In genomic region chr6:168188310-168188973, GRCh38 we compare ENCODE assay signal across 23 cellular contexts.
DNase-seq lines count a peak whose midpoint lies in the region; ATAC-seq and TF ChIP-seq lines count a peak whose summit lies in the region.
"Had no signal": no experiment of that assay in that cellular context is flagged by ENCODE, and none has a peak within 500 bp of the region (broad histone marks: within the 10 kb centered on the region; RNA-seq: fewer than 3 reads in every experiment).

No MANE protein-coding gene starts in this region.

- no peak for TF ChIP-seq EP300 in sigmoid colon (IDR thresholded peaks at IDR 0.05)

- H3K56ac ChIP-seq in H9 (ENCODE audit: insufficient read length, low read depth, low read length), result no peak overlapping the region

- H3K14ac ChIP-seq in H9 (ENCODE audit: insufficient read depth, low read length), result no peak overlapping the region

- peaks cover 6 to 9% of the 10 kb centered on the region in 2 experiments for H3K4me1 Mint-ChIP-seq in H9
- H3K4me1 Mint-ChIP-seq: CD4-positive, CD25-positive, alpha-beta regulatory T cell had no signal

- H3K27me3 Mint-ChIP-seq in H9 (ENCODE audit: low read depth), result peaks cover 13% of the 10 kb centered on the region
- H3K27me3 Mint-ChIP-seq: CD4-positive, CD25-positive, alpha-beta regulatory T cell had no signal

- H4K5ac ChIP-seq in H9 (ENCODE audit: insufficient read length, low read depth, low read length), result no peak overlapping the region

- TF ChIP-seq CTCF in H9 (conservative IDR thresholded peaks at IDR 0.05) (no peak), sigmoid colon (IDR thresholded peaks at IDR 0.05) (no peak), GM20000 (IDR thresholded peaks at IDR 0.05; ENCODE audit: extremely low read depth, missing control alignments) (no peak), GM13976 (IDR thresholded peaks at IDR 0.05; ENCODE audit: borderline replicate concordance, control extremely low read depth, extremely low read depth, insufficient read depth, missing control alignments) (no peak)

- H2BK5ac ChIP-seq in H9 (ENCODE audit: insufficient read length, low read length), result no peak overlapping the region

- no peak overlapping the region for H3K4me3 ChIP-seq in sigmoid colon
- H3K4me3 ChIP-seq: BLaER1, GM23248, HAP-1, SJSA1 had no signal

- no peaks in the 10 kb centered on the region for H3K23me2 ChIP-seq in H9 (ENCODE audit: insufficient read length, low read depth, low read length, poor library complexity, severe bottlenecking)

- no peak overlapping the region for H2BK20ac ChIP-seq in H9 (ENCODE audit: low read depth, low read length, poor library complexity, severe bottlenecking)

- no peak overlapping the region for H2BK15ac ChIP-seq in H9 (ENCODE audit: low read depth, low read length)

- no peak overlapping the region for H3K18ac ChIP-seq in H9 (ENCODE audit: insufficient read length, low read depth, low read length)

- H2AK5ac ChIP-seq in H9 (ENCODE audit: insufficient read length, low read length), result no peak overlapping the region

- H3K4me1 ChIP-seq in H9 (ENCODE audit: insufficient read depth, low read length), result no peaks in the 10 kb centered on the region
- H3K4me1 ChIP-seq in sigmoid colon, result peaks cover 0 to 10% (median 7%) of the 10 kb centered on the region in 4 donors
- H3K4me1 ChIP-seq: HAP-1, SJSA1 had no signal

- no peaks in the 10 kb centered on the region for H3K9me3 ChIP-seq in H9 (ENCODE audit: control insufficient read depth, low read depth, low read length)
- H3K9me3 ChIP-seq in sigmoid colon, result no peaks in the 10 kb centered on the region
- H3K9me3 ChIP-seq: HAP-1, SJSA1 had no signal

- H3K23ac ChIP-seq in H9 (ENCODE audit: insufficient read length, low read depth, low read length), result no peak overlapping the region

- no CpG with 5 or more reads among the region's 14 CpGs for WGBS in H9 (ENCODE audit: extremely low coverage, insufficient read length, low lambda C conversion rate)
- 73 to 81% methylated on average over 14 of the region's 14 CpGs for WGBS in sigmoid colon, 2 donors

- H3K27ac ChIP-seq in H9 (ENCODE audit: insufficient read length, low read depth, low read length) (no peak overlapping the region), sigmoid colon (no peak overlapping the region)
- H3K27ac ChIP-seq: GM23248, SJSA1 had no signal

- in situ Hi-C loops in GM13976 (cut with MboI; ENCODE audit: low sequenced_read_pairs, unreplicated experiment), result no loop called here

- no peaks in the 10 kb centered on the region for H4K20me1 ChIP-seq in H9 (ENCODE audit: control insufficient read depth, insufficient read depth, insufficient read length)

- no peak for ATAC-seq in GM21447 (IDR thresholded peaks at IDR 0.05; ENCODE audit: unreplicated experiment)

- H2BK120ac ChIP-seq in H9 (ENCODE audit: low read depth, low read length, poor library complexity, severe bottlenecking), result no peak overlapping the region

- no peak overlapping the region for H3K4ac ChIP-seq in H9 (ENCODE audit: low read depth, low read length)

- H3K4me2 ChIP-seq in H9 (ENCODE audit: insufficient read depth, insufficient read length, low read length), result no peak overlapping the region

- no peak overlapping the region for H4K91ac ChIP-seq in H9 (ENCODE audit: insufficient read length, low read depth, low read length)

- H3T11ph ChIP-seq in H9 (ENCODE audit: low read length), result no peak overlapping the region

- H3K9ac ChIP-seq in H9 (ENCODE audit: extremely low read depth, insufficient read length, low read length), result no peak overlapping the region
- H3K9ac ChIP-seq: BLaER1, GM23248 had no signal

- H4K8ac ChIP-seq in H9 (replicated peaks; ENCODE audit: insufficient read length, low read depth, low read length), result no peak overlapping the region

- H3K4me3 Mint-ChIP-seq in H9, result no peak overlapping the region
- H3K4me3 Mint-ChIP-seq: HFFc6 had no signal

- H2AFZ ChIP-seq in H9 (ENCODE audit: low read length), result no peak overlapping the region
- H2AFZ ChIP-seq: GM23248 had no signal

- peaks cover 13 to 20% of the 10 kb centered on the region in 2 experiments for H3K9me3 Mint-ChIP-seq in H9

- peak; percentile 4 for DNase-seq in activated CD8-positive, alpha-beta memory T cell treated with anti-CD3 and anti-CD28 coated beads, Interleukin-2, amount 50 U/mL, for 48 hours
- DNase-seq in activated CD8-positive, alpha-beta memory T cell treated with anti-CD3 and anti-CD28 coated beads for 24 hours, result no peak
- DNase-seq in H9 (peak; percentile 17), islet precursor cell (peak; percentile 38), sigmoid colon (peak; percentile 32), GM20000 (ENCODE audit: low spot score) (no peak), GM13976 (ENCODE audit: low spot score) (no peak)
- DNase-seq: CD4-positive, CD25-positive, alpha-beta regulatory T cell; GM23248; HFFc6; KBM-7; MV-4-11; NCI-H1105; NCI-H1436 treated with DMSO at 0.1 percent for 48 hours; NCI-H1930; NCI-H2107; NCI-H524; NCI-H774; Right ventricle myocardium superior had no signal

- H3K36me3 Mint-ChIP-seq in H9 (ENCODE audit: insufficient read depth in 1 of 3, low read depth in 3 of 3), result peaks cover 5 to 16% (median 6%) of the 10 kb centered on the region in 3 experiments
- H3K36me3 Mint-ChIP-seq: CD4-positive, CD25-positive, alpha-beta regulatory T cell had no signal

- H3K79me1 ChIP-seq in H9 (ENCODE audit: insufficient read depth, low read depth, low read length, poor library complexity, severe bottlenecking), result no peaks in the 10 kb centered on the region

- no peak overlapping the region for H3K27ac Mint-ChIP-seq in H9
- H3K27ac Mint-ChIP-seq: CD4-positive, CD25-positive, alpha-beta regulatory T cell; HFFc6 had no signal

- TF ChIP-seq POLR2A in sigmoid colon (IDR thresholded peaks at IDR 0.05), result no peak

- H3K36me3 ChIP-seq in sigmoid colon, result no peaks in the 10 kb centered on the region
- H3K36me3 ChIP-seq: HAP-1, SJSA1 had no signal

- no peaks in the 10 kb centered on the region for H3K79me2 ChIP-seq in H9 (ENCODE audit: insufficient read depth, low read length)

- intact Hi-C loops in sigmoid colon (cut with DNase I), result no loop called here

- H3K27me3 ChIP-seq in H9 (ENCODE audit: insufficient read depth, low read length) (no peaks in the 10 kb centered on the region), sigmoid colon (no peaks in the 10 kb centered on the region)
- H3K27me3 ChIP-seq: BLaER1 had no signal

- H2BK12ac ChIP-seq in H9 (ENCODE audit: insufficient read length, low read depth, low read length), result no peak overlapping the region

Comparison
In these comparisons a context has a peak if more than half of its experiments do, and no peak if none do; other contexts are left out.
1. DNase-seq: peak in activated CD8-positive, alpha-beta memory T cell treated with anti-CD3 and anti-CD28 coated beads, Interleukin-2, amount 50 U/mL, for 48 hours (single experiment), H9 (single experiment), islet precursor cell (single experiment) and sigmoid colon (single experiment); none in activated CD8-positive, alpha-beta memory T cell treated with anti-CD3 and anti-CD28 coated beads for 24 hours (single experiment), GM20000 (single experiment) and GM13976 (single experiment).